8 cellular contexts compared by ENCODE assay signal in the genomic region with DNA sequence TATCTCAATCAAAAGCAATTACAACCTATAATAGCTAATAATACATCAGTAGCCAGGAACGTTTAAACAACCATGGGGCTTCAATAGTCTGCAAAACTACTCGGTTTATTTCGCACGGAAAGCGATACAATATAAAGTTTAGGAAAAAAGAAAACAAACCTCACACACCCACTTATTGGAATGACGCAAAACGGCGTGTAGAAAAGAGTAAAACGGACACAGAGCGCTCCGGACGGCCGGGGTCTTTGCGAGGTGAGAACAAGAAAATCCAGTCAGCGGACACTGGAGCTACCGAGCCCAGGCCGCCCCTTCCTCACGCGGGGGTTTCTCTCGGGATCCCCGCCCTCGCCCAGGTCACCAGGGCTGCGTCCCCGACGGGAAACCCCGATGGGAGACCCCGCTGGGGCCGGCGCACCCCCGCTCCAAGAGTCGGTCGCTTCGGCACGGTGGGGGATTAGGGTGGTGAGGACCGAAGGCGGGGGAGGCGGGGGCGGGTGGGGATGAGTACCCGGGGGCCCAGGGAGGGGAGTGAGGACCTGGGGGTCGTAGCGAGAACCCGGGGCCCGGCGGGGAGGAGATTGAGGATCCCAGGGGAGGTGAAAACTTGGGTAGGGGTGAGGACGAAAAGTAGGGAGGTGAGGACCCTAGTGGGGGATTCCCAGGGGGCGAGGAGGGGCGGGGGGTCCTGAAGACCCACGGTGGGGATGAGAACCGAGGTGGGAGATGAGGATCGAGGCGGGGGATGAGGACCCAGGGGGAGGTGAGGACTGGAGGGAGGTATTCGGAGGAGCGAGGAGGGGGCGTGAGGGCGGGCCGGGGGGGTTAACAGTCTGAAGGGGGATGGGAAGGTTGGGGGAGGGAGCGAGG. TPM values are rescaled to one million over a fixed set of nuclear protein-coding genes. Genes with fewer than 3 reads are reported as not detected.
DNase-seq lines count a peak whose midpoint lies in the region; ATAC-seq and TF ChIP-seq lines count a peak whose summit lies in the region.

No MANE protein-coding gene starts in this region.

- ATAC-seq in left cardiac atrium (no peak), HG03135 (IDR thresholded peaks at IDR 0.05; ENCODE audit: unreplicated experiment) (no peak), GM21390 (IDR thresholded peaks at IDR 0.05; ENCODE audit: unreplicated experiment) (no peak)
- ATAC-seq in activated CD4-positive, CD25-positive, alpha-beta regulatory T cell treated with anti-CD3 and anti-CD28 coated beads, Interleukin-2, amount 50 U/mL, for 24 hours = no peak

- H3K9me3 ChIP-seq in WERI-Rb-1 (ENCODE audit: severe bottlenecking) (no peaks in the 10 kb centered on the region), skeletal muscle tissue (ENCODE audit: control insufficient read depth in 3 of 3, low read length in 3 of 3) (no peaks in the 10 kb centered on the region)

- H3K4me3 ChIP-seq in WERI-Rb-1 (ENCODE audit: low read depth, low read length) (peak overlapping the region; percentile 67), skeletal muscle tissue (ENCODE audit: low read length in 3 of 3) (peak overlapping the region; percentile 93 to 100 (median 100))

- DNase-seq in GM13977 (ENCODE audit: low spot score) (peak; percentile 40), WERI-Rb-1 (no peak), left cardiac atrium (peak; percentile 23), NCI-H1694 treated with DMSO at 0.1 percent for 48 hours (lab: John Stamatoyannopoulos, UW) (no peak)

- peak overlapping the region; percentile 95 to 99 (median 98) for H3K9ac ChIP-seq in skeletal muscle tissue (ENCODE audit: low read depth in 1 of 3, low read length in 3 of 3)

- no peak for TF ChIP-seq CTCF in GM13977 (IDR thresholded peaks at IDR 0.05; ENCODE audit: extremely low read depth, insufficient read depth, missing control alignments)
- no peak for TF ChIP-seq CTCF in WERI-Rb-1 (IDR thresholded peaks at IDR 0.05; ENCODE audit: low read depth, low read length)

- intact Hi-C loops in left cardiac atrium (cut with DNase I) = no loop called here

- H3K36me3 ChIP-seq in WERI-Rb-1 = peaks cover 43% of the 10 kb centered on the region
- H3K36me3 ChIP-seq in skeletal muscle tissue (ENCODE audit: control insufficient read depth in 3 of 3, insufficient read depth in 3 of 3, low read length in 3 of 3) = peaks cover 0 to 14% (median 7%) of the 10 kb centered on the region in 3 donors

- in situ Hi-C loops in GM13977 (cut with MboI; ENCODE audit: low pct_unique_long_range_greater_than_20kb, low sequenced_read_pairs, unreplicated experiment) = no loop called here

- H3K4me1 ChIP-seq in skeletal muscle tissue (ENCODE audit: control insufficient read depth in 3 of 3, insufficient read depth in 3 of 3, low read length in 3 of 3) = peaks cover 11 to 24% (median 17%) of the 10 kb centered on the region in 3 donors

- H3K27me3 ChIP-seq in WERI-Rb-1 (ENCODE audit: insufficient read depth, low read depth, severe bottlenecking) = no peaks in the 10 kb centered on the region
- H3K27me3 ChIP-seq in skeletal muscle tissue (ENCODE audit: control insufficient read depth in 3 of 3, insufficient read depth in 3 of 3, low read length in 3 of 3) = no peaks in the 10 kb centered on the region

- peak overlapping the region; percentile 99 for H3K27ac ChIP-seq in WERI-Rb-1
- H3K27ac ChIP-seq in skeletal muscle tissue (ENCODE audit: low read depth, low read length) = peak overlapping the region; percentile 97

RNA-seq across cellular contexts. Expression of a gene that starts 0.7 kb away (rescaled TPM):
- total RNA-seq in left cardiac atrium = 10 to 100 TPM; 12.4 to 17.0 TPM
- 15.1 TPM for total RNA-seq in skeletal muscle tissue

RNA-seq across cellular contexts. Expression of a gene that starts 51.1 kb away (rescaled TPM):
- total RNA-seq in left cardiac atrium = 10 to 100 TPM in 1 of 2 donors, 1 to 10 TPM in 1; 8.8 to 12.5 TPM
- 1.0 TPM for total RNA-seq in skeletal muscle tissue

Comparison
In these comparisons a context has a peak if more than half of its experiments do, and no peak if none do; other contexts are left out.
1. DNase-seq: peak in GM13977 (single experiment) and left cardiac atrium (single experiment); none in WERI-Rb-1 (single experiment) and NCI-H1694 treated with DMSO at 0.1 percent for 48 hours (single experiment).